In the genomic region with DNA sequence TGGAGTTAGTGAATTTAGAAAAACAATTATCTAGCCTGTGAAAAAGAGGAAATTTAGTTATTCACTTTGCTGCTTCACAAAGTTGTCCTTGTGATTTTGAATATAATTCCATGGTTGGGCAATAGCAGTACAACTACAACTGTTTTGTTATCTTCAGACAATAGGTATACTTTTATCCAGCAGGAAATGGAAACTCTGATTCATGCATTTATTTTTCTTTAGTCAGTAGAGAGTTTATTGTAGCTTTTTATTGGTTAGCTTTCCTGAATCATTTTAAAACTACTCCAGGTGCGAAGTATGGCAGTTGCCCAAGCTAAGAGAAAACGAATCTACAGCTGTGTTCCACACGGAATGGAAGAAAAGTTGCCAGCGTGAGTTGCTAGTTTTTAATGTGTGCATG, we compare ENCODE assay signal across 8 cellular contexts.
DNase-seq lines count a peak whose midpoint lies in the region; ATAC-seq, FAIRE-seq and TF ChIP-seq lines count a peak whose summit lies in the region.
"Had no signal": no experiment of that assay in that cellular context is flagged by ENCODE, and none has a peak within 500 bp of the region (broad histone marks: within the 10 kb centered on the region; RNA-seq: fewer than 3 reads in every experiment).

No MANE protein-coding gene starts in this region.

- peak; percentile 7 for ATAC-seq in left ventricle myocardium superior

- H3K27me3 ChIP-seq in HUES6 (ENCODE audit: control insufficient read depth, insufficient read depth, low read length) (no peaks in the 10 kb centered on the region), astrocyte (ENCODE audit: insufficient read depth, low read length) (no peaks in the 10 kb centered on the region), stomach smooth muscle (ENCODE audit: control insufficient read depth in 1 of 2, insufficient read depth in 2 of 2, low read length in 2 of 2) (no peaks in the 10 kb centered on the region)

- H3K4me1 Mint-ChIP-seq in astrocyte (ENCODE audit: low read depth, unreplicated experiment), result peaks cover 54% of the 10 kb centered on the region

- no peak overlapping the region for H3K9ac ChIP-seq in HUES6 (ENCODE audit: low read length)
- peak overlapping the region; percentile 83 for H3K9ac ChIP-seq in astrocyte (ENCODE audit: low read length)
- peak overlapping the region in 1 of 2 donors; percentile 17 for H3K9ac ChIP-seq in stomach smooth muscle (ENCODE audit: low read length in 2 of 2)

- no peaks in the 10 kb centered on the region for H3K9me3 Mint-ChIP-seq in astrocyte (ENCODE audit: unreplicated experiment)

- H3K4me3 Mint-ChIP-seq in astrocyte (ENCODE audit: unreplicated experiment), result no peak overlapping the region

- H3K4me2 ChIP-seq in astrocyte (ENCODE audit: low read length), result peak overlapping the region; percentile 68

- no peaks in the 10 kb centered on the region for H4K20me1 ChIP-seq in astrocyte (ENCODE audit: insufficient read depth, low read length)

- intact Hi-C loops in left ventricle myocardium superior (cut with micrococcal nuclease), result no loop called here

- peak; percentile 80 for FAIRE-seq in astrocyte (lab: Jason Lieb, UNC)

- no peaks in the 10 kb centered on the region for H3K36me3 ChIP-seq in HUES6 (ENCODE audit: control insufficient read depth, insufficient read depth, low read length)
- peaks cover 7% of the 10 kb centered on the region for H3K36me3 ChIP-seq in astrocyte (ENCODE audit: insufficient read depth, low read length)
- no peaks in the 10 kb centered on the region for H3K36me3 ChIP-seq in stomach smooth muscle (ENCODE audit: control insufficient read depth in 2 of 2, insufficient read depth in 2 of 2, low read length in 2 of 2)

- no peak overlapping the region for H2AFZ ChIP-seq in astrocyte (ENCODE audit: low read depth, low read length)

- H3K9me3 ChIP-seq in HUES6 (ENCODE audit: control insufficient read depth, insufficient read depth, low read depth, low read length) (no peaks in the 10 kb centered on the region), astrocyte (ENCODE audit: insufficient read depth, low read depth, low read length) (no peaks in the 10 kb centered on the region), stomach smooth muscle (ENCODE audit: control insufficient read depth in 2 of 2, low read length in 2 of 2) (no peaks in the 10 kb centered on the region)

- DNase-seq in astrocyte (ENCODE audit: low read depth) (peak; percentile 89), left ventricle myocardium superior (no peak), Ammon's horn (ENCODE audit: low spot score) (no peak), activated gamma-delta T cell (lab: John Stamatoyannopoulos, UW) (no peak), NOMO-1 (lab: John Stamatoyannopoulos, UW; ENCODE audit: unreplicated experiment in 2 of 2) (no peak)
- DNase-seq: SHP77 had no signal

- no peaks in the 10 kb centered on the region for H3K27me3 Mint-ChIP-seq in astrocyte (ENCODE audit: low read depth, unreplicated experiment)

- TF ChIP-seq CTCF in astrocyte (IDR thresholded peaks at IDR 0.05; ENCODE audit: insufficient read depth, low read depth, low read length), result no peak

- H3K79me2 ChIP-seq in astrocyte (ENCODE audit: insufficient read depth, low read length), result peaks cover 73% of the 10 kb centered on the region

- H3K4me3 ChIP-seq in HUES6 (ENCODE audit: low read depth, low read length) (no peak overlapping the region), astrocyte (ENCODE audit: insufficient read depth, low read depth, low read length) (peak overlapping the region; percentile 0), stomach smooth muscle (ENCODE audit: low read length in 2 of 2) (no peak overlapping the region)

- H3K27ac ChIP-seq in HUES6 (ENCODE audit: low read depth, low read length), result peak overlapping the region; percentile 3
- peak overlapping the region; percentile 98 for H3K27ac ChIP-seq in astrocyte (ENCODE audit: low read depth, low read length)
- peak overlapping the region; percentile 80 for H3K27ac ChIP-seq in stomach smooth muscle (ENCODE audit: low read length)

- H3K36me3 Mint-ChIP-seq in astrocyte (ENCODE audit: low read depth, unreplicated experiment), result no peaks in the 10 kb centered on the region

- peaks cover 36% of the 10 kb centered on the region for H3K4me1 ChIP-seq in HUES6 (ENCODE audit: control insufficient read depth, insufficient read depth, low read length)
- peaks cover 40% of the 10 kb centered on the region for H3K4me1 ChIP-seq in astrocyte (ENCODE audit: insufficient read depth, low read length)
- peaks cover 28% of the 10 kb centered on the region for H3K4me1 ChIP-seq in stomach smooth muscle (ENCODE audit: control insufficient read depth, insufficient read depth, low read length)

- peak overlapping the region; percentile 86 for H3K27ac Mint-ChIP-seq in astrocyte (ENCODE audit: unreplicated experiment)

Comparison
In these comparisons a context has a peak if more than half of its experiments do, and no peak if none do; other contexts are left out.
1. H3K27ac ChIP-seq: peak in every context shown above with its lines; median percentile 98 in astrocyte; 80 in stomach smooth muscle; 3 in HUES6.